8 cellular contexts compared by ENCODE assay signal in genomic region chr14:50875359-50876090, GRCh38. TPM values are rescaled to one million over a fixed set of nuclear protein-coding genes. Genes with fewer than 3 reads are reported as not detected.
DNase-seq lines count a peak whose midpoint lies in the region; ATAC-seq and TF ChIP-seq lines count a peak whose summit lies in the region.

No MANE protein-coding gene starts in this region.

- no peaks in the 10 kb centered on the region for H3K9me3 Mint-ChIP-seq in activated naive CD8-positive, alpha-beta T cell treated with anti-CD3 and anti-CD28 coated beads, Interleukin-2, amount 10 ng/mL, durations not matched to agents 7 days and 5 days

- H3K4me1 ChIP-seq in OCI-LY3 (ENCODE audit: low read length) (peaks cover 23% of the 10 kb centered on the region), gastrocnemius medialis (no peaks in the 10 kb centered on the region), heart left ventricle (peaks cover 0 to 16% (median 0%) of the 10 kb centered on the region in 12 donors)

- peak overlapping the region; percentile 38 for H3K4me2 ChIP-seq in OCI-LY3 (ENCODE audit: low read length)

- no peaks in the 10 kb centered on the region for H3K9me3 ChIP-seq in OCI-LY3 (ENCODE audit: insufficient read depth, low read length)
- H3K9me3 ChIP-seq in gastrocnemius medialis = no peaks in the 10 kb centered on the region
- H3K9me3 ChIP-seq in heart left ventricle = no peaks in the 10 kb centered on the region

- 52 to 63% (median 56%) methylated on average over 7 of the region's 7 CpGs for WGBS in heart left ventricle, 4 donors

- no peak overlapping the region for H2AFZ ChIP-seq in OCI-LY3 (ENCODE audit: low read depth, low read length)

- H3K27me3 Mint-ChIP-seq in activated naive CD8-positive, alpha-beta T cell treated with anti-CD3 and anti-CD28 coated beads, Interleukin-2, amount 10 ng/mL, durations not matched to agents 7 days and 5 days = peaks cover 86% of the 10 kb centered on the region

- H3K27ac Mint-ChIP-seq in activated naive CD8-positive, alpha-beta T cell treated with anti-CD3 and anti-CD28 coated beads, Interleukin-2, amount 10 ng/mL, durations not matched to agents 7 days and 5 days = no peak overlapping the region

- TF ChIP-seq POLR2A in gastrocnemius medialis (IDR thresholded peaks at IDR 0.05) (no peak), heart left ventricle (IDR thresholded peaks at IDR 0.05) (no peak)

- in situ Hi-C loops in gastrocnemius medialis (cut with MboI; ENCODE audit: low sequenced_read_pairs in 4 of 4) = no loop called here

- peak overlapping the region; percentile 75 for H3K4me3 Mint-ChIP-seq in activated naive CD8-positive, alpha-beta T cell treated with anti-CD3 and anti-CD28 coated beads, Interleukin-2, amount 10 ng/mL, durations not matched to agents 7 days and 5 days

- H3K36me3 ChIP-seq in OCI-LY3 (replicated peaks; ENCODE audit: low read depth, low read length) (no peaks in the 10 kb centered on the region), gastrocnemius medialis (no peaks in the 10 kb centered on the region), heart left ventricle (no peaks in the 10 kb centered on the region)

- H3K4me1 Mint-ChIP-seq in activated naive CD8-positive, alpha-beta T cell treated with anti-CD3 and anti-CD28 coated beads, Interleukin-2, amount 10 ng/mL, durations not matched to agents 7 days and 5 days = peaks cover 32% of the 10 kb centered on the region

- H3K36me3 Mint-ChIP-seq in activated naive CD8-positive, alpha-beta T cell treated with anti-CD3 and anti-CD28 coated beads, Interleukin-2, amount 10 ng/mL, durations not matched to agents 7 days and 5 days = no peaks in the 10 kb centered on the region

- DNase-seq in GM10248 (ENCODE audit: extremely low spot score) = peak; percentile 78
- DNase-seq in activated naive CD8-positive, alpha-beta T cell treated with anti-CD3 and anti-CD28 coated beads, Interleukin-2, amount 10 ng/mL, durations not matched to agents 7 days and 5 days = peak; percentile 73
- peak; percentile 21 for DNase-seq in stimulated activated CD8-positive, alpha-beta memory T cell treated with anti-CD3 and anti-CD28 coated beads, Interleukin-12 subunit alpha, Interleukin-12 subunit beta, amount 100 ng/mL, for 4 hours (ENCODE audit: low read depth)
- no peak for DNase-seq in gastrocnemius medialis
- no peak for DNase-seq in heart left ventricle
- no peak for DNase-seq in NCI-H2227 treated with DMSO at 0.1 percent for 48 hours (lab: John Stamatoyannopoulos, UW)

- TF ChIP-seq CTCF in GM10248 (IDR thresholded peaks at IDR 0.05; ENCODE audit: control extremely low read depth, extremely low read depth, low read depth, missing control alignments) (no peak), OCI-LY3 (IDR thresholded peaks at IDR 0.05; ENCODE audit: low read depth, low read length) (no peak), gastrocnemius medialis (IDR thresholded peaks at IDR 0.05 in 4 of 5, conservative IDR thresholded peaks at IDR 0.05 in 1 of 5) (no peak), heart left ventricle (IDR thresholded peaks at IDR 0.05) (no peak)

- no peak overlapping the region for H3K9ac ChIP-seq in OCI-LY3 (ENCODE audit: low read length)

- H3K79me2 ChIP-seq in OCI-LY3 (ENCODE audit: low read length) = no peaks in the 10 kb centered on the region

- intact Hi-C loops in gastrocnemius medialis (cut with DNase I; ENCODE audit: low total_unique reads) = no loop called here
- intact Hi-C loops in heart left ventricle (cut with DNase I) = no loop called here

- no peaks in the 10 kb centered on the region for H4K20me1 ChIP-seq in OCI-LY3 (ENCODE audit: insufficient read depth, low read length)

- peaks cover 35% of the 10 kb centered on the region for H3K27me3 ChIP-seq in OCI-LY3 (ENCODE audit: low read depth, low read length)
- peaks cover 16 to 28% (median 19%) of the 10 kb centered on the region in 3 donors for H3K27me3 ChIP-seq in gastrocnemius medialis
- peaks cover 10 to 35% (median 14%) of the 10 kb centered on the region in 9 donors for H3K27me3 ChIP-seq in heart left ventricle

- POLR2A ChIA-PET in GM10248 (lab: Yijun Ruan, JAX) = interaction anchor here (0.8 kb wide), 1 partner anchor 1108 kb away, joined by 5 read pairs; no protein-coding TSS in a partner anchor
- POLR2A ChIA-PET in activated naive CD8-positive, alpha-beta T cell treated with anti-CD3 and anti-CD28 coated beads, Interleukin-2, amount 10 ng/mL, durations not matched to agents 7 days and 5 days (lab: Charles Lee) = interaction anchor here (1.3 kb wide), 1 partner anchor 16 kb away, joined by 10 read pairs; no protein-coding TSS in a partner anchor

- ATAC-seq in HG02571 (IDR thresholded peaks at IDR 0.05; ENCODE audit: unreplicated experiment) = peak; percentile 93
- peak; percentile 95 for ATAC-seq in activated naive CD8-positive, alpha-beta T cell treated with anti-CD3 and anti-CD28 coated beads, Interleukin-2, amount 10 ng/mL, durations not matched to agents 7 days and 5 days (ENCODE audit: low read depth)
- no peak for ATAC-seq in gastrocnemius medialis
- no peak for ATAC-seq in heart left ventricle

- CTCF ChIA-PET in GM10248 (lab: Yijun Ruan, JAX) = interaction anchor here (0.8 to 6.3 kb wide), 7 partner anchors 10 to 19 kb away, joined by 3 to 47 read pairs (median 4); no protein-coding TSS in a partner anchor

- H3K4me3 ChIP-seq in OCI-LY3 (ENCODE audit: low read length) = peak overlapping the region; percentile 3; the same call in 1 of the 2 replicates
- H3K4me3 ChIP-seq in gastrocnemius medialis = no peak overlapping the region
- H3K4me3 ChIP-seq in heart left ventricle = no peak overlapping the region

- H3K27ac ChIP-seq in OCI-LY3 (ENCODE audit: low read length) = no peak overlapping the region
- no peak overlapping the region for H3K27ac ChIP-seq in gastrocnemius medialis
- H3K27ac ChIP-seq in heart left ventricle = no peak overlapping the region

RNA-seq across cellular contexts. Expression of gene ABHD12B, which starts 3.7 kb away (rescaled TPM):
- total RNA-seq in activated naive CD8-positive, alpha-beta T cell treated with anti-CD3 and anti-CD28 coated beads, Interleukin-2, amount 10 ng/mL, durations not matched to agents 7 days and 5 days = not detected
- total RNA-seq in gastrocnemius medialis (not detected), heart left ventricle (1 to 10 TPM in 1 of 9 donors, not detected in 8; 1.2 TPM)
- polyA plus RNA-seq in heart left ventricle = not detected

RNA-seq across cellular contexts. Expression of gene NIN, which starts 44.6 kb away (rescaled TPM):
- total RNA-seq in activated naive CD8-positive, alpha-beta T cell treated with anti-CD3 and anti-CD28 coated beads, Interleukin-2, amount 10 ng/mL, durations not matched to agents 7 days and 5 days = 100 to 1,000 TPM; 106 to 113 TPM
- 10 to 100 TPM; 16.2 to 49.3 (median 29.2) TPM for total RNA-seq in gastrocnemius medialis
- total RNA-seq in heart left ventricle = 10 to 100 TPM; 17.9 to 48.3 (median 25.8) TPM
- polyA plus RNA-seq in heart left ventricle = 10 to 100 TPM; 11.7 to 12.5 TPM

Comparison
In these comparisons a context has a peak if more than half of its experiments do, and no peak if none do; other contexts are left out.
1. DNase-seq: peak in GM10248 (single experiment), activated naive CD8-positive, alpha-beta T cell treated with anti-CD3 and anti-CD28 coated beads, Interleukin-2, amount 10 ng/mL, durations not matched to agents 7 days and 5 days (single experiment) and stimulated activated CD8-positive, alpha-beta memory T cell treated with anti-CD3 and anti-CD28 coated beads, Interleukin-12 subunit alpha, Interleukin-12 subunit beta, amount 100 ng/mL, for 4 hours (single experiment); none in gastrocnemius medialis (0 of 2), heart left ventricle (0 of 5) and NCI-H2227 treated with DMSO at 0.1 percent for 48 hours (single experiment).
2. ATAC-seq: peak in HG02571 (single experiment) and activated naive CD8-positive, alpha-beta T cell treated with anti-CD3 and anti-CD28 coated beads, Interleukin-2, amount 10 ng/mL, durations not matched to agents 7 days and 5 days (single experiment); none in gastrocnemius medialis (0 of 2) and heart left ventricle (0 of 4).